Comparison of ENCODE assay signal across 8 cellular contexts in genomic region chr17:37488607-37489196, GRCh38. TPM values are rescaled to one million over a fixed set of nuclear protein-coding genes. Genes with fewer than 3 reads are reported as not detected.
DNase-seq lines count a peak whose midpoint lies in the region; TF ChIP-seq lines count a peak whose summit lies in the region.

No MANE protein-coding gene starts in this region.

- peak overlapping the region; percentile 89 for H3K27ac Mint-ChIP-seq in activated naive CD4-positive, alpha-beta T cell treated with anti-CD3 and anti-CD28 coated beads, Interleukin-2, amount 50 U/mL, for 24 hours
- peak overlapping the region; percentile 28 for H3K27ac Mint-ChIP-seq in glutamatergic neuron (ENCODE audit: unreplicated experiment)
- peak overlapping the region; percentile 93 for H3K27ac Mint-ChIP-seq in osteocyte (ENCODE audit: unreplicated experiment)

- TF ChIP-seq CTCF in HL-60 (IDR thresholded peaks at IDR 0.05; ENCODE audit: insufficient read depth, low read length): no peak
- no peak for TF ChIP-seq CTCF in glutamatergic neuron (IDR thresholded peaks at IDR 0.05; ENCODE audit: partially characterized antibody, unreplicated experiment)
- no peak for TF ChIP-seq CTCF in osteocyte (IDR thresholded peaks at IDR 0.05)
- TF ChIP-seq CTCF in testis (IDR thresholded peaks at IDR 0.05): no peak

- peak overlapping the region; percentile 92 for H3K4me3 Mint-ChIP-seq in activated naive CD4-positive, alpha-beta T cell treated with anti-CD3 and anti-CD28 coated beads, Interleukin-2, amount 50 U/mL, for 24 hours
- H3K4me3 Mint-ChIP-seq in glutamatergic neuron (ENCODE audit: unreplicated experiment) (peak overlapping the region; percentile 93), osteocyte (ENCODE audit: unreplicated experiment) (peak overlapping the region; percentile 89)

- WGBS in testis, 2 donors: 0 to 1% methylated on average over 20 to 25 of the region's 25 CpGs

- peak overlapping the region; percentile 78 for H3K4me3 ChIP-seq in HL-60 (replicated peaks; ENCODE audit: insufficient read depth, low read length)
- peak overlapping the region; percentile 80 to 82 for H3K4me3 ChIP-seq in testis

- no peak for TF ChIP-seq POLR2A in testis (IDR thresholded peaks at IDR 0.05)

- H3K4me1 Mint-ChIP-seq in activated naive CD4-positive, alpha-beta T cell treated with anti-CD3 and anti-CD28 coated beads, Interleukin-2, amount 50 U/mL, for 24 hours: peaks cover 39% of the 10 kb centered on the region
- H3K4me1 Mint-ChIP-seq in glutamatergic neuron (ENCODE audit: low read depth, unreplicated experiment) (peaks cover 19% of the 10 kb centered on the region), osteocyte (ENCODE audit: unreplicated experiment) (peaks cover 55% of the 10 kb centered on the region)

- H3K9me3 ChIP-seq in testis: no peaks in the 10 kb centered on the region

- H3K9me3 Mint-ChIP-seq in activated naive CD4-positive, alpha-beta T cell treated with anti-CD3 and anti-CD28 coated beads, Interleukin-2, amount 50 U/mL, for 24 hours: no peaks in the 10 kb centered on the region
- H3K9me3 Mint-ChIP-seq in glutamatergic neuron (ENCODE audit: unreplicated experiment) (peaks cover 5% of the 10 kb centered on the region), osteocyte (ENCODE audit: unreplicated experiment) (no peaks in the 10 kb centered on the region)

- H3K27ac ChIP-seq in HL-60 (replicated peaks) (peak overlapping the region; percentile 74; the same call in 1 of the 2 replicates), testis (peak overlapping the region; percentile 46 to 71)

- H3K36me3 ChIP-seq in testis (ENCODE audit: low read depth, missing control alignments): no peaks in the 10 kb centered on the region

- no peaks in the 10 kb centered on the region for H3K27me3 Mint-ChIP-seq in activated naive CD4-positive, alpha-beta T cell treated with anti-CD3 and anti-CD28 coated beads, Interleukin-2, amount 50 U/mL, for 24 hours
- H3K27me3 Mint-ChIP-seq in glutamatergic neuron (ENCODE audit: unreplicated experiment) (peaks cover 16% of the 10 kb centered on the region), osteocyte (ENCODE audit: unreplicated experiment) (no peaks in the 10 kb centered on the region)

- peak; percentile 96 for DNase-seq in EH (ENCODE audit: low read depth)
- DNase-seq in HL-60 (ENCODE audit: low read depth in 1 of 2, low spot score in 1 of 2): peak; percentile 44 to 51
- DNase-seq in RPMI8226: peak; percentile 93
- peak; percentile 27 for DNase-seq in glutamatergic neuron
- DNase-seq in osteocyte (ENCODE audit: extremely low spot score, unreplicated experiment): no peak
- peak; percentile 70 for DNase-seq in testis
- DNase-seq in NCI-H1694 (lab: John Stamatoyannopoulos, UW): no peak

- peaks cover 33% of the 10 kb centered on the region for H3K4me1 ChIP-seq in testis

- intact Hi-C loops in testis (cut with DNase I; ENCODE audit: low total_unique reads): no loop called here

- no peaks in the 10 kb centered on the region for H3K36me3 Mint-ChIP-seq in activated naive CD4-positive, alpha-beta T cell treated with anti-CD3 and anti-CD28 coated beads, Interleukin-2, amount 50 U/mL, for 24 hours
- H3K36me3 Mint-ChIP-seq in glutamatergic neuron (ENCODE audit: unreplicated experiment) (peaks cover 4% of the 10 kb centered on the region), osteocyte (ENCODE audit: unreplicated experiment) (no peaks in the 10 kb centered on the region)

- no peaks in the 10 kb centered on the region for H3K27me3 ChIP-seq in HL-60 (ENCODE audit: insufficient read depth, poor library complexity, severe bottlenecking)
- H3K27me3 ChIP-seq in testis: no peaks in the 10 kb centered on the region

RNA-seq across cellular contexts. Expression of gene DUSP14, which starts 1.0 kb away (rescaled TPM):
- total RNA-seq in glutamatergic neuron (ENCODE audit: unreplicated experiment) (10.0 TPM), osteocyte (34.4 and 35.7 TPM in 2 replicates), testis (10 to 100 TPM; 36.1 to 38.3 TPM)
- polyA plus RNA-seq in testis (ENCODE audit: insufficient read depth, low read depth, low replicate concordance): 26.6 TPM

Comparison
In these comparisons a context has a peak if more than half of its experiments do, and no peak if none do; other contexts are left out.
1. DNase-seq: peak in EH (single experiment), HL-60 (2 of 2), RPMI8226 (single experiment), glutamatergic neuron (single experiment) and testis (single experiment); none in osteocyte (single experiment) and NCI-H1694 (single experiment).
2. H3K27ac Mint-ChIP-seq: peak in every context shown above with its lines; median percentile 93 in osteocyte; 89 in activated naive CD4-positive, alpha-beta T cell treated with anti-CD3 and anti-CD28 coated beads, Interleukin-2, amount 50 U/mL, for 24 hours; 28 in glutamatergic neuron.
3. Peak in every context shown above with its lines, with median percentiles within 50 percentile points of each other: H3K4me3 Mint-ChIP-seq.